In genomic region chr12:19639781-19640180, GRCh38 we compare ENCODE assay signal across 19 cellular contexts.
DNase-seq lines count a peak whose midpoint lies in the region; ATAC-seq, FAIRE-seq and TF ChIP-seq lines count a peak whose summit lies in the region.
"Had no signal": no experiment of that assay in that cellular context is flagged by ENCODE, and none has a peak within 500 bp of the region (broad histone marks: within the 10 kb centered on the region; RNA-seq: fewer than 3 reads in every experiment).

No MANE protein-coding gene starts in this region.

- H3K27ac ChIP-seq in K562 (ENCODE audit: extremely low read depth, low read depth, low read length): no peak overlapping the region
- H3K27ac ChIP-seq: A549 had no signal

- H3K36me3 ChIP-seq in K562 (ENCODE audit: control insufficient read depth, insufficient read depth, low read length): no peaks in the 10 kb centered on the region

- in situ Hi-C loops in K562 (cut with MboI): no loop called here

- 0% methylated on average over 2 of the region's 2 CpGs for WGBS in K562 (ENCODE audit: insufficient coverage, low coverage, missing lambda C conversion rate)

- no peak for TF ChIP-seq RAD21 in K562 (CRISPR knock-in tag; conservative IDR thresholded peaks at IDR 0.05 in 1 of 2, IDR thresholded peaks at IDR 0.05 in 1 of 2)

- no peak for TF ChIP-seq EP300 in K562 (IDR thresholded peaks at IDR 0.05; ENCODE audit: low read length)

- no peaks in the 10 kb centered on the region for H3K27me3 ChIP-seq in K562 (ENCODE audit: control insufficient read depth in 2 of 2, insufficient read depth in 2 of 2, low read length in 2 of 2)

- no peak overlapping the region for H3K9ac ChIP-seq in K562 (ENCODE audit: insufficient read depth in 1 of 2, low read depth in 2 of 2, low read length in 2 of 2)

- no peak for TF ChIP-seq POLR2A in K562 (conservative IDR thresholded peaks at IDR 0.05)

- H3K9me3 ChIP-seq in K562 (replicated peaks; ENCODE audit: control insufficient read depth, insufficient read depth, low read depth, low read length): no peaks in the 10 kb centered on the region
- H3K9me3 ChIP-seq: A549 had no signal

- intact Hi-C loops in K562 (cut with micrococcal nuclease): no loop called here

- H2AFZ ChIP-seq in K562 (ENCODE audit: low read depth, low read length): no peak overlapping the region

- no peaks in the 10 kb centered on the region for H3K79me2 ChIP-seq in K562 (ENCODE audit: control insufficient read depth, insufficient read depth, low read length)

- H3K4me2 ChIP-seq in K562 (ENCODE audit: insufficient read depth, low read length): no peak overlapping the region
- H3K4me2 ChIP-seq: A549 had no signal

- no peaks in the 10 kb centered on the region for H3K9me1 ChIP-seq in K562 (ENCODE audit: control insufficient read depth, insufficient read depth, low read length)

- no peak for ATAC-seq in K562
- ATAC-seq in GM18867 (IDR thresholded peaks at IDR 0.05; ENCODE audit: unreplicated experiment): no peak
- ATAC-seq: A549, T-helper 17 cell had no signal

- H3K4me3 ChIP-seq in K562: no peak overlapping the region
- H3K4me3 ChIP-seq: A549 had no signal

- CTCF ChIA-PET in K562 (lab: Yijun Ruan, JAX; ENCODE audit: low intra/inter-chr PET ratio): no interaction called here

- FAIRE-seq in K562 (lab: Jason Lieb, UNC): no peak
- FAIRE-seq: A549, RCC 7860 had no signal

- no peaks in the 10 kb centered on the region for H4K20me1 ChIP-seq in K562 (replicated peaks; ENCODE audit: control insufficient read depth, insufficient read depth, low read length)

- no TSS peak for BruUV-seq in K562 (replicated peaks; lab: Mats Ljungman, UMichigan)

- POLR2A ChIA-PET in K562 (lab: Yijun Ruan, JAX): no interaction called here

- DNase-seq in NCI-H2171 treated with DMSO at 0.1 percent for 48 hours (lab: John Stamatoyannopoulos, UW) (peak; percentile 31), NCI-H2171 (lab: John Stamatoyannopoulos, UW) (no peak), NCI-H2029 (lab: John Stamatoyannopoulos, UW) (peak; percentile 9), K562 (ENCODE audit: extremely low read depth in 1 of 4, low spot score in 3 of 4) (no peak), pons (ENCODE audit: low spot score) (peak; percentile 12), NCI-H510A (lab: John Stamatoyannopoulos, UW) (no peak), AML-193 (lab: John Stamatoyannopoulos, UW) (no peak)
- DNase-seq: CD4-positive, alpha-beta T cell; H7; Karpas-422; MM.1S; NCI-H1694 treated with DMSO at 0.1 percent for 48 hours; NCI-H345; NCI-H774; SHP77 treated with DMSO at 0.1 percent for 48 hours; T-helper 17 cell had no signal

- TF ChIP-seq CTCF in K562 (IDR thresholded peaks at IDR 0.05 in 2 of 3, conservative IDR thresholded peaks at IDR 0.05 in 1 of 3; ENCODE audit: insufficient read depth in 2 of 3, low read depth in 1 of 3, low read length in 3 of 3): no peak

- H3K4me1 ChIP-seq in K562 (replicated peaks in 1 of 2; ENCODE audit: control insufficient read depth in 2 of 2, insufficient read depth in 2 of 2, low read length in 2 of 2): no peaks in the 10 kb centered on the region; a peak in 2 of 5 replicates
- H3K4me1 ChIP-seq: A549 had no signal

TF ChIP-seq in K562, 482 proteins besides CTCF, POLR2A, EP300 and RAD21:
- TF ChIP-seq MCM5 (IDR thresholded peaks at IDR 0.05; ENCODE audit: low read depth) (no peak), PHB2 (IDR thresholded peaks at IDR 0.05; ENCODE audit: low read depth) (no peak), POLR3A (IDR thresholded peaks at IDR 0.05; ENCODE audit: borderline replicate concordance, extremely low read depth, insufficient read depth, insufficient read length) (no peak), GMEB1 (CRISPR knock-in tag; IDR thresholded peaks at IDR 0.05) (no peak), FOSL1 (tag; conservative IDR thresholded peaks at IDR 0.05) (no peak), CBX2 (IDR thresholded peaks at IDR 0.05; ENCODE audit: insufficient read depth, low read length, poor library complexity, severe bottlenecking) (no peak), CBFA2T3 (IDR thresholded peaks at IDR 0.05) (0 out of 2 replicates have a peak, but pooled peaks have one; percentile 6), HINFP (tag; conservative IDR thresholded peaks at IDR 0.05; ENCODE audit: low read depth) (no peak)

Comparison
In these comparisons a context has a peak if more than half of its experiments do, and no peak if none do; other contexts are left out.
1. DNase-seq: peak in NCI-H2171 treated with DMSO at 0.1 percent for 48 hours (single experiment), NCI-H2029 (single experiment) and pons (single experiment); none in NCI-H2171 (single experiment), K562 (0 of 4), NCI-H510A (single experiment) and AML-193 (0 of 2).